Comparison of ENCODE assay signal across 17 cellular contexts in genomic region chr16:11198375-11198774, GRCh38. TPM values are rescaled to one million over a fixed set of nuclear protein-coding genes. Genes with fewer than 3 reads are reported as not detected.
"Had no signal": no experiment of that assay in that cellular context is flagged by ENCODE, and none has a peak within 500 bp of the region (broad histone marks: within the 10 kb centered on the region; RNA-seq: fewer than 3 reads in every experiment).

No MANE protein-coding gene starts in this region.

- H3K27me3 ChIP-seq: adrenal gland, hepatocyte, right atrium auricular region had no signal

- H3K27ac Mint-ChIP-seq: activated B cell treated with CpG ODN at 0.5 μM for 24 hours; memory B cell; stimulated activated naive CD8-positive, alpha-beta T cell treated with anti-CD3 and anti-CD28 coated beads, Interleukin-15, Interleukin-2, amounts not matched to agents 100 ng/mL and 50 ng/mL, for 24 hours; type B pancreatic cell had no signal

- H3K4me2 ChIP-seq: hepatocyte had no signal

- DNase-seq: activated B cell treated with CpG ODN at 0.5 μM for 24 hours; activated CD4-positive, alpha-beta T cell treated with anti-CD3 and anti-CD28 coated beads, Interleukin-2, amount 50 U/mL, for 4 hours; adrenal gland; kidney glomerular epithelial cell; left ventricle myocardium superior; naive thymus-derived CD8-positive, alpha-beta T cell; occipital lobe; stimulated activated CD4-positive, alpha-beta T cell treated with anti-CD3 and anti-CD28 coated beads, Interleukin-15, amount 100 ng/mL, for 24 hours; stimulated activated CD4-positive, alpha-beta T cell treated with anti-CD3 and anti-CD28 coated beads, Interleukin-4, amount 100 ng/mL, for 1 hour had no signal

- H3K4me3 Mint-ChIP-seq: activated B cell treated with CpG ODN at 0.5 μM for 24 hours; memory B cell; naive thymus-derived CD8-positive, alpha-beta T cell; stimulated activated naive CD8-positive, alpha-beta T cell treated with anti-CD3 and anti-CD28 coated beads, Interleukin-15, Interleukin-2, amounts not matched to agents 100 ng/mL and 50 ng/mL, for 24 hours; type B pancreatic cell had no signal

- H3K27me3 Mint-ChIP-seq: naive thymus-derived CD8-positive, alpha-beta T cell; stimulated activated naive CD8-positive, alpha-beta T cell treated with anti-CD3 and anti-CD28 coated beads, Interleukin-15, Interleukin-2, amounts not matched to agents 100 ng/mL and 50 ng/mL, for 24 hours had no signal

- H3K4me3 ChIP-seq: adrenal gland, hepatocyte, right atrium auricular region, SK-N-MC, skin epidermis had no signal

- H3K9me3 Mint-ChIP-seq: activated B cell treated with CpG ODN at 0.5 μM for 24 hours; activated naive CD4-positive, alpha-beta T cell treated with anti-CD3 and anti-CD28 coated beads, Interleukin-2, amount 10 ng/mL, durations not matched to agents 7 days and 5 days; memory B cell; naive thymus-derived CD8-positive, alpha-beta T cell; stimulated activated naive CD8-positive, alpha-beta T cell treated with anti-CD3 and anti-CD28 coated beads, Interleukin-15, Interleukin-2, amounts not matched to agents 100 ng/mL and 50 ng/mL, for 24 hours; type B pancreatic cell had no signal

- H3K79me2 ChIP-seq: hepatocyte had no signal

- H3K36me3 Mint-ChIP-seq: naive thymus-derived CD8-positive, alpha-beta T cell had no signal

- H3K27ac ChIP-seq: adrenal gland, hepatocyte, right atrium auricular region, SK-N-MC, skin epidermis had no signal

- H3K9me3 ChIP-seq: adrenal gland, right atrium auricular region had no signal

- ATAC-seq: left ventricle myocardium superior; naive thymus-derived CD8-positive, alpha-beta T cell had no signal

- H2AFZ ChIP-seq: hepatocyte had no signal

- H3K36me3 ChIP-seq: adrenal gland, right atrium auricular region had no signal

- H3K4me1 ChIP-seq: right atrium auricular region had no signal

RNA-seq across cellular contexts. Expression of gene SOCS1, which starts 57.6 kb away (rescaled TPM):
- total RNA-seq: occipital lobe had no signal
